ENCODE assay signal across 32 cellular contexts in genomic region chr17:5915337-5915736, GRCh38.
"Had no signal": no experiment of that assay in that cellular context is flagged by ENCODE, and none has a peak within 500 bp of the region (broad histone marks: within the 10 kb centered on the region; RNA-seq: fewer than 3 reads in every experiment).

No MANE protein-coding gene starts in this region.

- FAIRE-seq: RCC 7860 had no signal

- H3K4me3 ChIP-seq: PC-9 had no signal

- H2AFZ ChIP-seq: PC-9 had no signal

- H3K36me3 ChIP-seq: brain microvascular endothelial cell had no signal

- ATAC-seq: activated CD8-positive, alpha-beta T cell treated with anti-CD3 and anti-CD28 coated beads for 36 hours; activated T-cell treated with anti-CD3 and anti-CD28 coated beads, Interleukin-2, amount 50 U/mL, for 72 hours; activated T-helper 17 cell treated with anti-CD3 and anti-CD28 coated beads, Interleukin-2, amount 50 U/mL, for 72 hours had no signal

- H3K4me2 ChIP-seq: PC-9 had no signal

- DNase-seq: activated CD4-positive, alpha-beta T cell treated with anti-CD3 and anti-CD28 coated beads, Interleukin-2, amount 10 ng/mL, durations not matched to agents 24 days and 14 days; activated CD4-positive, alpha-beta T cell treated with anti-CD3 and anti-CD28 coated beads, Interleukin-2, amount 50 U/mL, for 4 hours; activated CD8-positive, alpha-beta T cell treated with anti-CD3 and anti-CD28 coated beads for 36 hours; activated effector memory CD4-positive, alpha-beta T cell treated with anti-CD3 and anti-CD28 coated beads, Interleukin-2, amount 50 U/mL, for 16 hours; activated naive CD4-positive, alpha-beta T cell; activated naive CD4-positive, alpha-beta T cell treated with anti-CD3 and anti-CD28 coated beads, Interleukin-2, amount 50 U/mL, for 16 hours; activated naive CD8-positive, alpha-beta T cell treated with anti-CD3 and anti-CD28 coated beads for 36 hours; activated T-cell treated with anti-CD3 and anti-CD28 coated beads, Interleukin-2, amount 50 U/mL, for 1 hour; activated T-cell treated with anti-CD3 and anti-CD28 coated beads, Interleukin-2, amount 50 U/mL, for 72 hours; amniotic stem cell; aorta; brain microvascular endothelial cell; central memory CD4-positive, alpha-beta T cell; NCI-H1048; NCI-H1105 treated with DMSO at 0.1 percent for 48 hours; NCI-H1436 treated with DMSO at 0.1 percent for 48 hours; NCI-H1694 treated with DMSO at 0.1 percent for 48 hours; NCI-H2029 treated with DMSO at 0.1 percent for 48 hours; NCI-H2107; NCI-H2171; NCI-H510A; NCI-H526; NCI-H748 treated with DMSO at 0.1 percent for 48 hours; NK-92 treated with Interleukin-12 subunit alpha and Interleukin-12 subunit beta, amount 100 ng/mL, for 24 hours; PC-9; Right ventricle myocardium superior; SW 1271; T-helper 1 cell; T-helper 2 cell; T-helper 9 cell had no signal

- H3K27ac ChIP-seq: brain microvascular endothelial cell, PC-9 had no signal

- H3K27me3 ChIP-seq: brain microvascular endothelial cell had no signal
